Comparison of ENCODE assay signal across 8 cellular contexts in the genomic region with DNA sequence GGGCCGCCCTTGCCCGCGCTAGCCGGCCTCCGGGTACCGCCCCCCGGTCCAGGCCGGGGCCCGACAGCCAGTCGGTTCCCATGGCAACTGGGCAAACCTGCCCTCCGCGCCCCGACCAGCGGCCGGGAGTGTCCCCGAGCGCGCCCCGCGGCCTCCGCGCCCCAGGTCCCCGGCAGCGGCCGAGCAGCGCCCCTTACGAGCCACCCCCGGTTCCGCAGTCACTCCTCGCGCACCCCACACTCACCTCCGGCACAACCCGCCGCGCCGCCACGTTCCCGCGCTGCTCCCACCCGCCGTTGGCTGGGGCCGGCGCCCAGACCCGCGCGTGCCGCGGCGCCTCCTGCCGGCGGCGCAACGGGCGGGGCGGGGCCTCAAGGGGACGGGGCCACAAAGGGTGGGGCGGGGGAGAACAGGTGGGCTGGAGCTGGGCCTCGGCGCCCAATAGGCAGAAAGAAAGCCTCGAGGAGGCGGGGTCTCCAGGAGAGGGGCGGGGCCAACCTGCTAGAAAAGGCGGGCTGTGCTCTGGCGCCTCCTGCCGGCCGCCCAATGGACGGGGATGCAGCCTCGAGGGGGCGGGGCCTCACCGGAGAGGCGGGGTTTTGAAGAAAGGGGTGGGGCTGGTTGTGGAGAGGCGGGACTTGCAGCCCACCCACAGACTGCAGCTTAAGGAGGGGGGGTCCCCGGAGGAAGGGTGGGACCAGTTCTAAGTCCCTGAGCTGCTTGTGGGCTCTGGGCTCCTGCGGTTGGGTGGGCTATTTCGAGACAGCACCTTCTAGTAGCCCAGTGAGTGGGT. TPM values are rescaled to one million over a fixed set of nuclear protein-coding genes. Genes with fewer than 3 reads are reported as not detected.
DNase-seq lines count a peak whose midpoint lies in the region; ATAC-seq and TF ChIP-seq lines count a peak whose summit lies in the region.

A gene with protein sequence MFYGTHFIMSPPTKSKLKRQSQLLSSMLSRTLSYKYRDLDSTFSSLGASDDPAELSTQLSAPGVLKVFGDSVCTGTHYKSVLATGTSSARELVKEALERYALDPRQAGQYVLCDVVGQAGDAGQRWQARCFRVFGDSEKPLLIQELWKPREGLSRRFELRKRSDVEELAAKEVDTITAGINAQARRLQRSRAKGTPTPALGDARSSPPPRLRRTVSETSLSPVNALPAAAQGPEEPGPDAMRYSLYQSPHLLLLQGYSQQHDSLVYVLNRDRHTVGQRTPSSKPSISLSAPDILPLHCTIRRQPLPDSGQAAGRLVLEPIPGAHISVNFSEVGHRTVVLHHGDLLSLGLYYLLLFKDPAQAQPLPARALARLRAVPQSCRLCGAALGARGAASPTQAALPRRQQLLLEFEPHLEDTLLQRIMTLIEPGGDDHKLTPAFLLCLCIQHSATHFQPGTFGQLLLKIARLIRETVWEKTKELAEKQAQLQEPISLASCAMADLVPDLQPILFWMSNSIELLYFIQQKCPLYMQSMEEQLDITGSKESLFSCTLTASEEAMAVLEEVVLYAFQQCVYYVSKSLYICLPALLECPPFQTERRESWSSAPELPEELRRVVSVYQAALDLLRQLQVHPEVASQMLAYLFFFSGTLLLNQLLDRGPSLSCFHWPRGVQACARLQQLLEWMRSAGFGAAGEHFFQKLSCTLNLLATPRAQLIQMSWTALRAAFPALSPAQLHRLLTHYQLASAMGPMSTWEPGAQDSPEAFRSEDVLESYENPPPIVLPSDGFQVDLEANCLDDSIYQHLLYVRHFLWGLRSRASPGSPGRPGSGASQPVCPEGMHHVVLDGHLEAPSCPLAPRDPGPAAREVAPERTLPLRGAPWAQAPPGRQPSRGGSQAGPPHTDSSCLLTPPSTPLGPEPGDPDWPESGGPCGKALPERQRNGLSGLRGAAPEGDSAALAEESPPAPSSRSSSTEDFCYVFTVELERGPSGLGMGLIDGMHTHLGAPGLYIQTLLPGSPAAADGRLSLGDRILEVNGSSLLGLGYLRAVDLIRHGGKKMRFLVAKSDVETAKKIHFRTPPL (minus strand): TSS at position 365 of the 793 bp plus-strand sequence. CDS start 5,577 bp downstream, outside the sequence.

- peak; percentile 78 for TF ChIP-seq CTCF in BE2C (IDR thresholded peaks at IDR 0.05; ENCODE audit: low read depth, low read length)
- TF ChIP-seq CTCF in fibroblast of villous mesenchyme (IDR thresholded peaks at IDR 0.05; ENCODE audit: insufficient read depth, low read depth, low read length): peak; percentile 81
- peak; percentile 92 for TF ChIP-seq CTCF in neural crest cell (conservative IDR thresholded peaks at IDR 0.05)

- H3K4me1 ChIP-seq in BE2C: peaks cover 5% of the 10 kb centered on the region

- no peaks in the 10 kb centered on the region for H3K9me3 ChIP-seq in BE2C

- no peaks in the 10 kb centered on the region for H3K9me3 Mint-ChIP-seq in neural crest cell
- H3K9me3 Mint-ChIP-seq in stimulated activated naive CD8-positive, alpha-beta T cell treated with anti-CD3 and anti-CD28 coated beads, Interleukin-15, Interleukin-2, amounts not matched to agents 100 ng/mL and 50 ng/mL, for 24 hours: no peaks in the 10 kb centered on the region

- ATAC-seq in GM19452 (IDR thresholded peaks at IDR 0.05; ENCODE audit: unreplicated experiment): peak; percentile 65

- H3K4me3 ChIP-seq in BE2C (ENCODE audit: low read depth, low read length): peak within 1 kb of the TSS; percentile 62
- H3K4me3 ChIP-seq in fibroblast of villous mesenchyme (ENCODE audit: low read depth, low read length): peak within 1 kb of the TSS; percentile 54

- H3K4me1 Mint-ChIP-seq in neural crest cell: peaks cover 33% of the 10 kb centered on the region
- H3K4me1 Mint-ChIP-seq in stimulated activated naive CD8-positive, alpha-beta T cell treated with anti-CD3 and anti-CD28 coated beads, Interleukin-15, Interleukin-2, amounts not matched to agents 100 ng/mL and 50 ng/mL, for 24 hours (ENCODE audit: low read depth): peaks cover 9% of the 10 kb centered on the region

- peaks cover 3% of the 10 kb centered on the region for H3K27me3 Mint-ChIP-seq in neural crest cell (ENCODE audit: low read depth)
- H3K27me3 Mint-ChIP-seq in stimulated activated naive CD8-positive, alpha-beta T cell treated with anti-CD3 and anti-CD28 coated beads, Interleukin-15, Interleukin-2, amounts not matched to agents 100 ng/mL and 50 ng/mL, for 24 hours: peaks cover 33% of the 10 kb centered on the region

- H3K27ac Mint-ChIP-seq in neural crest cell (ENCODE audit: unreplicated experiment): peak within 1 kb of the TSS; percentile 96
- H3K27ac Mint-ChIP-seq in stimulated activated naive CD8-positive, alpha-beta T cell treated with anti-CD3 and anti-CD28 coated beads, Interleukin-15, Interleukin-2, amounts not matched to agents 100 ng/mL and 50 ng/mL, for 24 hours: no peak within 1 kb of the TSS

- no peaks in the 10 kb centered on the region; the same call in 1 of the 2 replicates for H3K27me3 ChIP-seq in BE2C

- DNase-seq in BE2C: peak; percentile 99
- peak; percentile 45 for DNase-seq in KG1 (lab: John Stamatoyannopoulos, UW)
- peak; percentile 42 for DNase-seq in RPMI8226
- DNase-seq in activated gamma-delta T cell treated with Interleukin-2 at 50 U/mL for 16 hours: peak; percentile 72
- peak; percentile 91 for DNase-seq in fibroblast of villous mesenchyme (ENCODE audit: low read depth)
- DNase-seq in neural crest cell (ENCODE audit: low read depth, low spot score): peak; percentile 97

- H3K36me3 Mint-ChIP-seq in neural crest cell (ENCODE audit: low read depth): no peaks in the 10 kb centered on the region
- no peaks in the 10 kb centered on the region for H3K36me3 Mint-ChIP-seq in stimulated activated naive CD8-positive, alpha-beta T cell treated with anti-CD3 and anti-CD28 coated beads, Interleukin-15, Interleukin-2, amounts not matched to agents 100 ng/mL and 50 ng/mL, for 24 hours (ENCODE audit: low read depth)

- peak within 1 kb of the TSS; percentile 92 for H3K4me3 Mint-ChIP-seq in neural crest cell
- peak within 1 kb of the TSS; percentile 65 for H3K4me3 Mint-ChIP-seq in stimulated activated naive CD8-positive, alpha-beta T cell treated with anti-CD3 and anti-CD28 coated beads, Interleukin-15, Interleukin-2, amounts not matched to agents 100 ng/mL and 50 ng/mL, for 24 hours

- no peaks in the 10 kb centered on the region for H3K36me3 ChIP-seq in BE2C

RNA-seq across cellular contexts. Expression of the gene that starts here (rescaled TPM):
- 15.6 TPM for polyA plus RNA-seq in BE2C (2012; ENCODE audit: insufficient read depth, insufficient read length, low read depth)
- under 0.01 and 0.32 TPM in 2 replicates for total RNA-seq in fibroblast of villous mesenchyme
- total RNA-seq in neural crest cell: 12.2 and 13.8 TPM in 2 replicates

Comparison
In these comparisons a context has a peak if more than half of its experiments do, and no peak if none do; other contexts are left out.
1. Peak in every context shown above with its lines: DNase-seq, ATAC-seq and H3K4me3 ChIP-seq.
2. Peak in DNase-seq and H3K4me3 ChIP-seq in fibroblast of villous mesenchyme; RNA of the gene not detected or under 1 TPM.
3. DNase-seq: peak in every context shown above with its lines; median percentile 99 in BE2C; 97 in neural crest cell; 91 in fibroblast of villous mesenchyme; 72 in activated gamma-delta T cell treated with Interleukin-2 at 50 U/mL for 16 hours; 45 in KG1; 42 in RPMI8226.